ENCODE assay signal across 8 cellular contexts in genomic region chr4:10006604-10007435, GRCh38. TPM values are rescaled to one million over a fixed set of nuclear protein-coding genes. Genes with fewer than 3 reads are reported as not detected.
DNase-seq lines count a peak whose midpoint lies in the region; ATAC-seq and TF ChIP-seq lines count a peak whose summit lies in the region.

No MANE protein-coding gene starts in this region.

- ATAC-seq in GM21390 (IDR thresholded peaks at IDR 0.05; ENCODE audit: unreplicated experiment) (peak; percentile 18), gastrocnemius medialis (peak in 1 of 2 donors; percentile 38)

- H3K36me3 ChIP-seq in esophagus squamous epithelium (no peaks in the 10 kb centered on the region), gastrocnemius medialis (no peaks in the 10 kb centered on the region)

- peak overlapping the region; percentile 27 for H3K27ac ChIP-seq in 22Rv1
- peak overlapping the region; percentile 74 to 89 (median 79) for H3K27ac ChIP-seq in esophagus squamous epithelium
- H3K27ac ChIP-seq in gastrocnemius medialis: peak overlapping the region; percentile 62 to 69 (median 65)

- no peaks in the 10 kb centered on the region for H3K27me3 ChIP-seq in esophagus squamous epithelium
- H3K27me3 ChIP-seq in gastrocnemius medialis: no peaks in the 10 kb centered on the region

- DNase-seq in NCI-H2029 (lab: John Stamatoyannopoulos, UW) (peak; percentile 59), esophagus squamous epithelium (lab: John Stamatoyannopoulos, UW) (no peak), gastrocnemius medialis (peak in 1 of 2 donors; percentile 33), amygdala (lab: John Stamatoyannopoulos, UW) (no peak), superior temporal gyrus (ENCODE audit: extremely low spot score) (no peak), NCI-H1436 treated with DMSO at 0.1 percent for 48 hours (lab: John Stamatoyannopoulos, UW) (no peak)

- no peak for TF ChIP-seq POLR2A in esophagus squamous epithelium (IDR thresholded peaks at IDR 0.05)
- no peak for TF ChIP-seq POLR2A in gastrocnemius medialis (IDR thresholded peaks at IDR 0.05)

- in situ Hi-C loops in gastrocnemius medialis (cut with MboI; ENCODE audit: low sequenced_read_pairs in 4 of 4): loop anchor here in 1 of 4 donors (25.0 kb wide), 1 partner anchor 405 kb away; no protein-coding TSS in a partner anchor

- H3K4me1 ChIP-seq in esophagus squamous epithelium (peaks cover 30 to 76% (median 40%) of the 10 kb centered on the region in 3 donors), gastrocnemius medialis (peaks cover 29 to 31% of the 10 kb centered on the region in 2 donors)

- no peak for TF ChIP-seq CTCF in 22Rv1 (IDR thresholded peaks at IDR 0.05)
- TF ChIP-seq CTCF in esophagus squamous epithelium (IDR thresholded peaks at IDR 0.05): peak in 1 of 6 experiments; percentile 5
- TF ChIP-seq CTCF in gastrocnemius medialis (IDR thresholded peaks at IDR 0.05 in 4 of 5, conservative IDR thresholded peaks at IDR 0.05 in 1 of 5): no peak

- 21 to 24% methylated on average over 11 of the region's 11 CpGs for WGBS in esophagus squamous epithelium, 2 donors

- peak overlapping the region in 2 of 4 donors; percentile 8 to 10 for H3K4me3 ChIP-seq in esophagus squamous epithelium
- H3K4me3 ChIP-seq in gastrocnemius medialis: no peak overlapping the region

- H3K9me3 ChIP-seq in esophagus squamous epithelium: no peaks in the 10 kb centered on the region
- no peaks in the 10 kb centered on the region for H3K9me3 ChIP-seq in gastrocnemius medialis

- intact Hi-C loops in esophagus squamous epithelium (cut with DNase I): no loop called here
- intact Hi-C loops in gastrocnemius medialis (cut with DNase I; ENCODE audit: low total_unique reads): no loop called here

RNA-seq across cellular contexts. Expression of gene SLC2A9, which starts 14.5 kb away (rescaled TPM):
- total RNA-seq in esophagus squamous epithelium (10 to 100 TPM in 2 of 4 donors, 1 to 10 TPM in 2; 8.0 to 18.7 (median 11.5) TPM), gastrocnemius medialis (under 1 TPM; 0.19 to 0.89 (median 0.62) TPM)

Comparison
In these comparisons a context has a peak if more than half of its experiments do, and no peak if none do; other contexts are left out.
1. H3K27ac ChIP-seq: peak in every context shown above with its lines; median percentile 79 in esophagus squamous epithelium; 65 in gastrocnemius medialis; 27 in 22Rv1.
2. RNA of gene SLC2A9, which starts 14.5 kb away (total RNA-seq): 8.0 to 18.7 TPM in esophagus squamous epithelium; 0.19 to 0.89 TPM in gastrocnemius medialis; every median in the first group is over 4 times any median in the second.